13 cellular contexts compared by ENCODE assay signal in genomic region chr1:204401747-204402146, GRCh38.
"Had no signal": no experiment of that assay in that cellular context is flagged by ENCODE, and none has a peak within 500 bp of the region (broad histone marks: within the 10 kb centered on the region; RNA-seq: fewer than 3 reads in every experiment).

No MANE protein-coding gene starts in this region.

- H3K27me3 Mint-ChIP-seq: memory B cell had no signal

- ATAC-seq: mucosa of descending colon had no signal

- H3K9me3 ChIP-seq: mucosa of descending colon, SJCRH30 had no signal

- H3K4me3 Mint-ChIP-seq: activated T-helper 1 cell treated with anti-CD3 and anti-CD28 coated beads, Interleukin-12 subunit alpha, Interleukin-12 subunit beta, Interleukin-2, Interleukin-4 antibody, amounts not matched to agents 30 ng/mL and 10 ng/mL and 1 ng/mL, durations not matched to agents 14 hours and 24 hours and 36 hours; memory B cell; nephron had no signal

- H3K4me3 ChIP-seq: mucosa of descending colon, SJCRH30 had no signal

- H3K27ac Mint-ChIP-seq: nephron had no signal

- H3K27ac ChIP-seq: SJCRH30, WERI-Rb-1 had no signal

- H3K4me1 ChIP-seq: SJCRH30 had no signal

- H3K9me3 Mint-ChIP-seq: activated T-helper 1 cell treated with anti-CD3 and anti-CD28 coated beads, Interleukin-12 subunit alpha, Interleukin-12 subunit beta, Interleukin-2, Interleukin-4 antibody, amounts not matched to agents 30 ng/mL and 10 ng/mL and 1 ng/mL, durations not matched to agents 14 hours and 24 hours and 36 hours; memory B cell; nephron had no signal

- DNase-seq: activated CD4-positive, alpha-beta T cell treated with anti-CD3 and anti-CD28 coated beads for 1 hour; activated CD4-positive, alpha-beta T cell treated with anti-CD3 and anti-CD28 coated beads, Interleukin-2, amount 50 U/mL, for 48 hours; activated naive CD4-positive, alpha-beta T cell; effector CD8-positive, alpha-beta T cell; nucleus accumbens; SJCRH30; stimulated activated naive CD4-positive, alpha-beta T cell; T-helper 2 cell; WERI-Rb-1 had no signal
